30 cellular contexts compared by ENCODE assay signal in the genomic region with DNA sequence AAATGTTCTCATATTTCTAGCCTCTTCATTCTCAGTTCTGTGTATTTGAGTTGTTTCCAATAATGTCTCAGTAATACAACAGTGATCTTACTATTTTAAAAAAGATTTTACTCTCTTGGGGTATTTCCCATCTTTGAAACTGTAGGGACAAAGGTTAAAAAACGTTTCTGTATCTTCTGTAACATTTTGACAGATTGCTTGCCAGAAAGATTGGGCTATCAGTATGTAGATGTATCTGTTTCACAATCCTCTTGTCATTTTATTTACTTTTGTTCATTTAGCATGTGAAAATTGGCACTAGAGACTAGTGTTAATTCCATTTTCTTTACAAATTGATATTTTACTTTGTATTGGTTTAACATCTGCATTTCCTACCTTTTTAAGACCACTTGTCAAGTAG. TPM values are rescaled to one million over a fixed set of nuclear protein-coding genes. Genes with fewer than 3 reads are reported as not detected.
DNase-seq lines count a peak whose midpoint lies in the region; ATAC-seq, FAIRE-seq and TF ChIP-seq lines count a peak whose summit lies in the region.
"Had no signal": no experiment of that assay in that cellular context is flagged by ENCODE, and none has a peak within 500 bp of the region (broad histone marks: within the 10 kb centered on the region; RNA-seq: fewer than 3 reads in every experiment).

No MANE protein-coding gene starts in this region.

- SMC1A ChIA-PET in GM12878 (lab: Charles Lee; ENCODE audit: uncharacterized antibody, unreplicated experiment) = interaction anchor here (0.6 to 2.3 kb wide), 5 partner anchors 23 to 428 kb away, joined by 3 to 7 read pairs (median 4); partner anchors contain the start of gene SDAD1

- intact Hi-C loops in IMR-90 (cut with micrococcal nuclease) (loop anchor here (2.0 kb wide), 1 partner anchor 15 kb away; no protein-coding TSS in a partner anchor), GM12878 (cut with micrococcal nuclease; ENCODE audit: unreplicated experiment) (loop anchor here (5.0 kb wide), 1 partner anchor 44 kb away; no protein-coding TSS in a partner anchor)
- intact Hi-C loops in activated CD4-positive, alpha-beta memory T cell treated with anti-CD3 and anti-CD28 coated beads for 36 hours (cut with micrococcal nuclease) = no loop called here

- H3K27me3 ChIP-seq in IMR-90 (ENCODE audit: control insufficient read depth, insufficient read depth, low read length) (no peaks in the 10 kb centered on the region), GM12878 (replicated peaks in 1 of 2; ENCODE audit: control insufficient read depth in 2 of 2, insufficient read depth in 2 of 2, low read length in 1 of 2) (no peaks in the 10 kb centered on the region; a peak in 1 of 4 replicates), smooth muscle cell (ENCODE audit: low read depth) (no peaks in the 10 kb centered on the region)
- H3K27me3 ChIP-seq: BLaER1 had no signal

- H3K56ac ChIP-seq in IMR-90 (ENCODE audit: extremely low read depth, insufficient read depth, low read length) = no peak overlapping the region

- H4K20me1 ChIP-seq in IMR-90 (ENCODE audit: insufficient read depth, low read length) (no peaks in the 10 kb centered on the region), GM12878 (ENCODE audit: control insufficient read depth, insufficient read depth) (no peaks in the 10 kb centered on the region), smooth muscle cell (ENCODE audit: low read depth) (no peaks in the 10 kb centered on the region)
- H4K20me1 ChIP-seq: BLaER1 had no signal

- H3K4me1 Mint-ChIP-seq in activated CD4-positive, alpha-beta memory T cell treated with anti-CD3 and anti-CD28 coated beads for 36 hours (ENCODE audit: low read depth) = peaks cover 13% of the 10 kb centered on the region
- H3K4me1 Mint-ChIP-seq: CD4-positive, CD25-positive, alpha-beta regulatory T cell had no signal

- no peak overlapping the region; the same call in 1 of the 2 replicates for H4K5ac ChIP-seq in IMR-90 (ENCODE audit: low read depth, low read length)

- CTCF ChIA-PET in IMR-90 (lab: Yijun Ruan, JAX) (no interaction called here), GM12878 (lab: Yijun Ruan, JAX) (interaction anchor here (0.6 to 1.7 kb wide), 3 partner anchors 16 to 51 kb away, joined by 3 to 8 read pairs (median 4); no protein-coding TSS in a partner anchor)
- CTCF ChIA-PET in activated CD4-positive, alpha-beta memory T cell treated with anti-CD3 and anti-CD28 coated beads for 36 hours (lab: Charles Lee) = no interaction called here

- peak overlapping the region; percentile 97; the same call in 1 of the 2 replicates for H2BK120ac ChIP-seq in IMR-90 (ENCODE audit: low read depth, low read length)

- no peaks in the 10 kb centered on the region for H3K9me3 Mint-ChIP-seq in activated CD4-positive, alpha-beta memory T cell treated with anti-CD3 and anti-CD28 coated beads for 36 hours

- peak; percentile 48 for FAIRE-seq in GM12892 (lab: Jason Lieb, UNC)
- FAIRE-seq in GM12878 (lab: Jason Lieb, UNC) = no peak
- FAIRE-seq: A204.1 had no signal

- no peak overlapping the region for H3K4me2 ChIP-seq in IMR-90 (ENCODE audit: low read depth, low read length)
- no peak overlapping the region for H3K4me2 ChIP-seq in GM12878 (ENCODE audit: control insufficient read depth, insufficient read depth)
- peak overlapping the region; percentile 1 for H3K4me2 ChIP-seq in smooth muscle cell
- H3K4me2 ChIP-seq: BLaER1, PC-9 had no signal

- in situ Hi-C loops in IMR-90 (cut with MboI; ENCODE audit: low sequenced_read_pairs) = no loop called here
- in situ Hi-C loops in GM12878 (cut with MboI) = no loop called here

- H3F3A ChIP-seq in smooth muscle cell (ENCODE audit: low read depth) = peaks cover 6% of the 10 kb centered on the region

- H3K36me3 ChIP-seq in IMR-90 (ENCODE audit: control insufficient read depth, insufficient read depth, low read length) = no peaks in the 10 kb centered on the region
- no peaks in the 10 kb centered on the region for H3K36me3 ChIP-seq in GM12878 (ENCODE audit: control insufficient read depth in 2 of 2, insufficient read depth in 2 of 2, low read length in 1 of 2)
- no peaks in the 10 kb centered on the region for H3K36me3 ChIP-seq in smooth muscle cell (ENCODE audit: low read depth)
- H3K36me3 ChIP-seq: BLaER1 had no signal

- no peak overlapping the region for H3K27ac Mint-ChIP-seq in activated CD4-positive, alpha-beta memory T cell treated with anti-CD3 and anti-CD28 coated beads for 36 hours

- H3K23ac ChIP-seq in IMR-90 (ENCODE audit: low read depth, low read length) = no peak overlapping the region

- H4K8ac ChIP-seq in IMR-90 (ENCODE audit: low read depth in 2 of 2, low read length in 2 of 2) = peak overlapping the region; percentile 32 to 81; a peak in 3 of 4 replicates

- H3K79me1 ChIP-seq in IMR-90 (ENCODE audit: low read depth in 1 of 2, low read length in 2 of 2) = no peaks in the 10 kb centered on the region; a peak in 1 of 4 replicates

- no peak overlapping the region; the same call in 2 of the 3 replicates for H2BK15ac ChIP-seq in IMR-90 (ENCODE audit: low read depth, low read length)

- no peaks in the 10 kb centered on the region for H3K27me3 Mint-ChIP-seq in activated CD4-positive, alpha-beta memory T cell treated with anti-CD3 and anti-CD28 coated beads for 36 hours

- RAD21 ChIA-PET in GM12878 (lab: Charles Lee; ENCODE audit: unreplicated experiment) = no interaction called here

- H3K27ac ChIP-seq in IMR-90 (ENCODE audit: insufficient read depth, low read length) (no peak overlapping the region), GM12878 (ENCODE audit: control insufficient read depth, insufficient read depth) (no peak overlapping the region), smooth muscle cell (ENCODE audit: low read depth) (peak overlapping the region; percentile 97)
- H3K27ac ChIP-seq: BLaER1, PC-9 had no signal

- H4K91ac ChIP-seq in IMR-90 (ENCODE audit: insufficient read depth, low read depth, low read length) = no peak overlapping the region

- TF ChIP-seq POLR2A in GM12892 (IDR thresholded peaks at IDR 0.05; ENCODE audit: low read depth, low read length) = no peak
- no peak for TF ChIP-seq POLR2A in IMR-90 (IDR thresholded peaks at IDR 0.05; ENCODE audit: low read depth, low read length)
- no peak for TF ChIP-seq POLR2A in GM12878 (IDR thresholded peaks at IDR 0.05; ENCODE audit: low read depth, low read length)

- no peak overlapping the region for H2AFZ ChIP-seq in IMR-90 (replicated peaks; ENCODE audit: low read length, poor library complexity)
- no peak overlapping the region for H2AFZ ChIP-seq in GM12878 (ENCODE audit: control insufficient read depth, low read depth, low read length)
- H2AFZ ChIP-seq in smooth muscle cell (ENCODE audit: low read depth) = peak overlapping the region; percentile 70
- H2AFZ ChIP-seq: PC-9 had no signal

- H2BK5ac ChIP-seq in IMR-90 (ENCODE audit: low read depth, low read length, poor library complexity, severe bottlenecking) = peak overlapping the region; percentile 89

- dilution Hi-C loops in IMR-90 (cut with HindIII; ENCODE audit: low sequenced_read_pairs, unreplicated experiment) = no loop called here

- TF ChIP-seq CTCF in IMR-90 (conservative IDR thresholded peaks at IDR 0.05; ENCODE audit: low read depth, low read length) (no peak), GM12878 (IDR thresholded peaks at IDR 0.05 in 2 of 3, conservative IDR thresholded peaks at IDR 0.05 in 1 of 3; ENCODE audit: control insufficient read depth in 2 of 3, extremely low read depth in 1 of 3, insufficient read depth in 1 of 3, low read depth in 3 of 3, low read length in 3 of 3) (no peak), smooth muscle cell (IDR thresholded peaks at IDR 0.05; ENCODE audit: borderline replicate concordance, insufficient read depth, poor library complexity, severe bottlenecking) (no peak)

- H3K4ac ChIP-seq in IMR-90 (ENCODE audit: low read depth, low read length) = no peak overlapping the region; the same call in 1 of the 2 replicates

- no peak overlapping the region for H3K14ac ChIP-seq in IMR-90 (replicated peaks; ENCODE audit: low read depth, low read length)

- H3K9me3 ChIP-seq in IMR-90 (ENCODE audit: control insufficient read depth, insufficient read depth, low read length) = no peaks in the 10 kb centered on the region
- H3K9me3 ChIP-seq in GM12878 (replicated peaks; ENCODE audit: control insufficient read depth, insufficient read depth, low read length) = no peaks in the 10 kb centered on the region; the same call in 2 of the 3 replicates
- H3K9me3 ChIP-seq in smooth muscle cell (replicated peaks; ENCODE audit: low read depth) = no peaks in the 10 kb centered on the region
- H3K9me3 ChIP-seq: BLaER1 had no signal

- peaks cover 13% of the 10 kb centered on the region for H3K9me1 ChIP-seq in IMR-90 (ENCODE audit: insufficient read depth, low read length)

- H3K4me3 Mint-ChIP-seq in activated CD4-positive, alpha-beta memory T cell treated with anti-CD3 and anti-CD28 coated beads for 36 hours = no peak overlapping the region
- H3K4me3 Mint-ChIP-seq: CD4-positive, CD25-positive, alpha-beta regulatory T cell had no signal

- no peak for TF ChIP-seq RAD21 in IMR-90 (IDR thresholded peaks at IDR 0.05; ENCODE audit: low read length)
- no peak for TF ChIP-seq RAD21 in GM12878 (IDR thresholded peaks at IDR 0.05; ENCODE audit: insufficient read depth, low read depth, low read length)

- peak overlapping the region; percentile 96; the same call in 1 of the 2 replicates for H3K18ac ChIP-seq in IMR-90 (ENCODE audit: low read depth, low read length)

- H3K9ac ChIP-seq in IMR-90 (ENCODE audit: low read depth, low read length) = no peak overlapping the region
- H3K9ac ChIP-seq in GM12878 (ENCODE audit: control insufficient read depth, insufficient read depth, low read length) = no peak overlapping the region
- peak overlapping the region; percentile 21 for H3K9ac ChIP-seq in smooth muscle cell (ENCODE audit: low read depth)
- H3K9ac ChIP-seq: BLaER1 had no signal

- POLR2A ChIA-PET in IMR-90 (lab: Charles Lee; ENCODE audit: unreplicated experiment) (no interaction called here), GM12878 (lab: Charles Lee) (no interaction called here)
- POLR2A ChIA-PET in activated CD4-positive, alpha-beta memory T cell treated with anti-CD3 and anti-CD28 coated beads for 36 hours (lab: Charles Lee) = no interaction called here

- WGBS in IMR-90 (ENCODE audit: extremely low coverage in 2 of 2, insufficient read length in 1 of 2), 2 experiments = no CpG with 5 or more reads among the region's 1 CpG
- WGBS in GM12878 (ENCODE audit: insufficient coverage, insufficient replicate concordance, low lambda C conversion rate, missing lambda C conversion rate) = 5% methylated on average over 1 of the region's 1 CpG
- WGBS in smooth muscle cell (ENCODE audit: low lambda C conversion rate) = 38% methylated on average over 1 of the region's 1 CpG

- H3K4me1 ChIP-seq in IMR-90 (ENCODE audit: control insufficient read depth, insufficient read depth, low read length) (peaks cover 19% of the 10 kb centered on the region), GM12878 (ENCODE audit: control insufficient read depth, insufficient read depth, low read length) (peaks cover 51% of the 10 kb centered on the region), smooth muscle cell (ENCODE audit: low read depth) (peaks cover 10% of the 10 kb centered on the region)

- no peak overlapping the region for H2AK9ac ChIP-seq in IMR-90 (replicated peaks; ENCODE audit: low read depth, low read length, poor library complexity)

- no peak for TF ChIP-seq EP300 in GM12878 (IDR thresholded peaks at IDR 0.05; ENCODE audit: borderline replicate concordance in 1 of 2, control insufficient read depth in 1 of 2, low read depth in 2 of 2, low read length in 2 of 2)

- H2BK20ac ChIP-seq in IMR-90 (ENCODE audit: low read depth, low read length) = peak overlapping the region; percentile 99; the same call in 1 of the 2 replicates

- no peaks in the 10 kb centered on the region for H3K36me3 Mint-ChIP-seq in activated CD4-positive, alpha-beta memory T cell treated with anti-CD3 and anti-CD28 coated beads for 36 hours
- H3K36me3 Mint-ChIP-seq: CD4-positive, CD25-positive, alpha-beta regulatory T cell had no signal

- no peak for DNase-seq in GM12892 (ENCODE audit: insufficient read length)
- DNase-seq in IMR-90 = no peak
- no peak for DNase-seq in GM12878 (ENCODE audit: low read depth, low spot score)
- no peak for DNase-seq in smooth muscle cell (lab: John Stamatoyannopoulos, UW; ENCODE audit: unreplicated experiment)
- no peak for DNase-seq in activated CD4-positive, alpha-beta memory T cell treated with anti-CD3 and anti-CD28 coated beads for 36 hours
- DNase-seq in COLO829 (ENCODE audit: low spot score) = no peak
- no peak for DNase-seq in iPS-NIHi7 (ENCODE audit: extremely low spot score)
- DNase-seq: CD4-positive, CD25-positive, alpha-beta regulatory T cell; DMS53; GOT3; Kasumi-1; NCI-H1092 treated with DMSO at 0.1 percent for 48 hours; NCI-H1436; NCI-H187; NCI-H2081 treated with DMSO at 0.1 percent for 48 hours; NCI-H2171; NCI-H226; NCI-H510A treated with DMSO at 0.1 percent for 48 hours; NK-92 treated with Interleukin-12 subunit alpha and Interleukin-12 subunit beta, amount 100 ng/mL, for 24 hours; PC-9; Right ventricle myocardium superior; RPMI8226 had no signal

- H3K4me3 ChIP-seq in IMR-90 (ENCODE audit: insufficient read depth, low read depth, low read length) = no peak overlapping the region
- H3K4me3 ChIP-seq in GM12878 = no peak overlapping the region
- no peak overlapping the region for H3K4me3 ChIP-seq in smooth muscle cell
- H3K4me3 ChIP-seq: BLaER1, PC-9 had no signal

- BruUV-seq in IMR-90 (replicated peaks; lab: Mats Ljungman, UMichigan) = no TSS peak
- no TSS peak for BruUV-seq in GM12878 (replicated peaks; lab: Mats Ljungman, UMichigan)

- ATAC-seq in IMR-90 (ENCODE audit: low read depth) (no peak), GM12878 (peak; percentile 29)
- ATAC-seq: HCT116 had no signal

- H3K79me2 ChIP-seq in GM12878 (ENCODE audit: control insufficient read depth, insufficient read depth, low read length) (no peaks in the 10 kb centered on the region), smooth muscle cell (ENCODE audit: low read depth) (no peaks in the 10 kb centered on the region)

- no peak overlapping the region for H2AK5ac ChIP-seq in IMR-90 (ENCODE audit: low read depth, low read length)

RNA-seq across cellular contexts. Expression of gene CXCL9, which starts 6.2 kb away (rescaled TPM):
- polyA plus RNA-seq in GM12892 (2012; ENCODE audit: missing spikeins) = 0.64 TPM
- total RNA-seq in IMR-90 (2012; rRNA removed) (not detected in 2 replicates), GM12878 (2014; rRNA removed) (0.06 and 0.38 TPM in 2 replicates), GM12878 (2014; rRNA removed; fragmentation: Illumina TruSeq; extraction: Trizol) (0.22 and 0.32 TPM in 2 replicates), GM12878 (2021) (0.19 and 0.21 TPM in 2 replicates), smooth muscle cell (0.27 and 0.45 TPM in 2 replicates)
- polyA plus RNA-seq in IMR-90 (2012; rRNA removed) (not detected in 2 replicates), GM12878 (2011; rRNA removed) (0.03 TPM in 1 of 2 replicates, not detected in the other), GM12878 (2014; fragmentation: Illumina TruSeq; extraction: Trizol) (0.46 and 1.0 TPM in 2 replicates), GM12878 (2014; fragmentation: Nextera tagmentation; extraction: Ambion mirVana) (under 1 TPM; 0.03 to 0.07 TPM), GM12878 (2014; rRNA removed) (0.24 and 0.32 TPM in 2 replicates), GM12878 (2016; fragmentation: Nextera tagmentation; extraction: Ambion mirVana) (under 1 TPM; 0.23 to 0.25 TPM), smooth muscle cell (0.16 TPM in 1 of 2 replicates, not detected in the other)
- polyA plus RNA-seq in IMR-90 (2012; cell fraction: cytosol; rRNA removed) = not detected in 2 replicates
- polyA plus RNA-seq in IMR-90 (2012; cell fraction: nucleus; rRNA removed; ENCODE audit: low replicate concordance) = not detected in 2 replicates
- total RNA-seq in GM12878 (2013; cell fraction: nucleolus; rRNA removed) = not detected in 2 replicates
- polyA plus RNA-seq in GM12878 (2011; ENCODE audit: low read depth) = 0.52 TPM
- 0.01 TPM in 1 of 2 replicates, not detected in the other for polyA plus RNA-seq in GM12878 (2011; cell fraction: cytosol; rRNA removed)
- polyA plus RNA-seq in GM12878 (2011; cell fraction: nucleus; rRNA removed) = not detected in 2 replicates
- 1.2 and 1.6 TPM in 2 replicates for polyA plus RNA-seq in GM12878 (2012)
- not detected in 2 replicates for polyA minus RNA-seq in GM12878 (2011; rRNA and poly(A)+ RNA removed)
- polyA minus RNA-seq in GM12878 (2011; cell fraction: cytosol; rRNA and poly(A)+ RNA removed) = not detected in 2 replicates
- polyA minus RNA-seq in GM12878 (2011; cell fraction: nucleus; rRNA and poly(A)+ RNA removed) = not detected in 2 replicates
- total RNA-seq in activated CD4-positive, alpha-beta memory T cell treated with anti-CD3 and anti-CD28 coated beads for 36 hours = under 1 TPM; 0.10 to 0.14 TPM
- total RNA-seq: CD4-positive, CD25-positive, alpha-beta regulatory T cell; Daoy; G401; M059J; PC-9 had no signal
- polyA plus RNA-seq: AG04450; CD4-positive, CD25-positive, alpha-beta regulatory T cell had no signal

RNA-seq across cellular contexts. Expression of gene CXCL10, which starts 9.8 kb away (rescaled TPM):
- polyA plus RNA-seq in GM12892 (2012; ENCODE audit: missing spikeins) = 30.0 TPM
- total RNA-seq in IMR-90 (2012; rRNA removed) (0.18 and 0.28 TPM in 2 replicates), GM12878 (2014; rRNA removed) (1.8 and 3.2 TPM in 2 replicates), GM12878 (2014; rRNA removed; fragmentation: Illumina TruSeq; extraction: Trizol) (2.7 and 2.8 TPM in 2 replicates), GM12878 (2021) (1.3 and 2.2 TPM in 2 replicates), smooth muscle cell (18.9 and 19.7 TPM in 2 replicates)
- polyA plus RNA-seq in IMR-90 (2012; rRNA removed) (0.14 and 0.15 TPM in 2 replicates), GM12878 (2011; rRNA removed) (0.46 and 0.88 TPM in 2 replicates), GM12878 (2014; fragmentation: Illumina TruSeq; extraction: Trizol) (2.4 and 4.6 TPM in 2 replicates), GM12878 (2014; fragmentation: Nextera tagmentation; extraction: Ambion mirVana) (10 to 100 TPM in 1 of 2 experiments, 1 to 10 TPM in 1; 7.7 to 10.4 TPM), GM12878 (2014; rRNA removed) (0.99 and 2.0 TPM in 2 replicates), GM12878 (2016; fragmentation: Nextera tagmentation; extraction: Ambion mirVana) (10 to 100 TPM; 15.5 to 19.5 TPM), smooth muscle cell (18.9 and 21.2 TPM in 2 replicates)
- 0.05 TPM in 1 of 2 replicates, not detected in the other for polyA plus RNA-seq in IMR-90 (2012; cell fraction: cytosol; rRNA removed)
- 0.07 TPM in 1 of 2 replicates, not detected in the other for polyA plus RNA-seq in IMR-90 (2012; cell fraction: nucleus; rRNA removed; ENCODE audit: low replicate concordance)
- 0.58 TPM in 1 of 2 replicates, not detected in the other for total RNA-seq in GM12878 (2013; cell fraction: nucleolus; rRNA removed)
- 6.2 TPM for polyA plus RNA-seq in GM12878 (2011; ENCODE audit: low read depth)
- 0.13 and 0.31 TPM in 2 replicates for polyA plus RNA-seq in GM12878 (2011; cell fraction: cytosol; rRNA removed)
- 0.25 TPM in 1 of 2 replicates, not detected in the other for polyA plus RNA-seq in GM12878 (2011; cell fraction: nucleus; rRNA removed)
- polyA plus RNA-seq in GM12878 (2012) = 8.0 and 13.0 TPM in 2 replicates
- 0.44 TPM in 1 of 2 replicates, not detected in the other for polyA minus RNA-seq in GM12878 (2011; rRNA and poly(A)+ RNA removed)
- polyA minus RNA-seq in GM12878 (2011; cell fraction: cytosol; rRNA and poly(A)+ RNA removed) = not detected in 2 replicates
- polyA minus RNA-seq in GM12878 (2011; cell fraction: nucleus; rRNA and poly(A)+ RNA removed) = not detected in 2 replicates
- under 1 TPM; 0.36 to 0.51 TPM for total RNA-seq in activated CD4-positive, alpha-beta memory T cell treated with anti-CD3 and anti-CD28 coated beads for 36 hours
- total RNA-seq: CD4-positive, CD25-positive, alpha-beta regulatory T cell; G401; PC-9; Right ventricle myocardium superior; SK-MEL-5 had no signal
- polyA plus RNA-seq: CD4-positive, CD25-positive, alpha-beta regulatory T cell had no signal

RNA-seq across cellular contexts. Expression of gene CXCL11, which starts 22.3 kb away (rescaled TPM):
- not detected for polyA plus RNA-seq in GM12892 (2012; ENCODE audit: missing spikeins)
- total RNA-seq in IMR-90 (2012; rRNA removed) = under 0.01 TPM in 2 replicates
- not detected in 2 replicates for polyA plus RNA-seq in IMR-90 (2012; rRNA removed)
- polyA plus RNA-seq in IMR-90 (2012; cell fraction: cytosol; rRNA removed) = not detected in 2 replicates
- polyA plus RNA-seq in IMR-90 (2012; cell fraction: nucleus; rRNA removed; ENCODE audit: low replicate concordance) = not detected in 2 replicates
- not detected in 2 replicates for total RNA-seq in GM12878 (2013; cell fraction: nucleolus; rRNA removed)
- total RNA-seq in GM12878 (2014; rRNA removed) = not detected in 2 replicates
- not detected in 2 replicates for total RNA-seq in GM12878 (2014; rRNA removed; fragmentation: Illumina TruSeq; extraction: Trizol)
- not detected in 2 replicates for total RNA-seq in GM12878 (2021)
- not detected for polyA plus RNA-seq in GM12878 (2011; ENCODE audit: low read depth)
- not detected in 2 replicates for polyA plus RNA-seq in GM12878 (2011; rRNA removed)
- 0.04 TPM in 1 of 2 replicates, not detected in the other for polyA plus RNA-seq in GM12878 (2011; cell fraction: cytosol; rRNA removed)
- not detected in 2 replicates for polyA plus RNA-seq in GM12878 (2011; cell fraction: nucleus; rRNA removed)
- polyA plus RNA-seq in GM12878 (2012) = not detected in 2 replicates
- polyA plus RNA-seq in GM12878 (2014; fragmentation: Illumina TruSeq; extraction: Trizol) = 0.17 TPM in 1 of 2 replicates, not detected in the other
- under 1 TPM in 1 of 2 experiments, not detected in 1; 0.04 TPM for polyA plus RNA-seq in GM12878 (2014; fragmentation: Nextera tagmentation; extraction: Ambion mirVana)
- not detected in 2 replicates for polyA plus RNA-seq in GM12878 (2014; rRNA removed)
- polyA plus RNA-seq in GM12878 (2016; fragmentation: Nextera tagmentation; extraction: Ambion mirVana) = not detected
- polyA minus RNA-seq in GM12878 (2011; rRNA and poly(A)+ RNA removed) = not detected in 2 replicates
- polyA minus RNA-seq in GM12878 (2011; cell fraction: cytosol; rRNA and poly(A)+ RNA removed) = not detected in 2 replicates
- polyA minus RNA-seq in GM12878 (2011; cell fraction: nucleus; rRNA and poly(A)+ RNA removed) = not detected in 2 replicates
- not detected in 2 replicates for total RNA-seq in smooth muscle cell
- not detected in 2 replicates for polyA plus RNA-seq in smooth muscle cell
- not detected for total RNA-seq in activated CD4-positive, alpha-beta memory T cell treated with anti-CD3 and anti-CD28 coated beads for 36 hours
- total RNA-seq: CD4-positive, CD25-positive, alpha-beta regulatory T cell; G401; PC-9; Right ventricle myocardium superior had no signal
- polyA plus RNA-seq: CD4-positive, CD25-positive, alpha-beta regulatory T cell had no signal

RNA-seq across cellular contexts. Expression of gene SDAD1, which starts 22.8 kb away (rescaled TPM):
- 23.3 TPM for polyA plus RNA-seq in GM12892 (2012; ENCODE audit: missing spikeins)
- total RNA-seq in IMR-90 (2012; rRNA removed) (27.4 and 35.3 TPM in 2 replicates), GM12878 (2014; rRNA removed) (20.5 and 21.2 TPM in 2 replicates), GM12878 (2014; rRNA removed; fragmentation: Illumina TruSeq; extraction: Trizol) (34.8 and 36.7 TPM in 2 replicates), GM12878 (2021) (34.0 and 34.3 TPM in 2 replicates), smooth muscle cell (33.3 and 38.8 TPM in 2 replicates)
- polyA plus RNA-seq in IMR-90 (2012; rRNA removed) (14.4 and 16.8 TPM in 2 replicates), GM12878 (2011; rRNA removed) (27.1 and 35.6 TPM in 2 replicates), GM12878 (2014; fragmentation: Illumina TruSeq; extraction: Trizol) (45.5 and 48.2 TPM in 2 replicates), GM12878 (2014; fragmentation: Nextera tagmentation; extraction: Ambion mirVana) (10 to 100 TPM; 46.0 to 84.4 TPM), GM12878 (2014; rRNA removed) (18.5 and 22.3 TPM in 2 replicates), GM12878 (2016; fragmentation: Nextera tagmentation; extraction: Ambion mirVana) (10 to 100 TPM; 63.3 to 75.0 TPM), smooth muscle cell (30.3 and 44.0 TPM in 2 replicates)
- 3.2 and 3.4 TPM in 2 replicates for polyA plus RNA-seq in IMR-90 (2012; cell fraction: cytosol; rRNA removed)
- 2.8 and 14.4 TPM in 2 replicates for polyA plus RNA-seq in IMR-90 (2012; cell fraction: nucleus; rRNA removed; ENCODE audit: low replicate concordance)
- total RNA-seq in GM12878 (2013; cell fraction: nucleolus; rRNA removed) = 20.0 TPM in 2 replicates
- 11.0 TPM for polyA plus RNA-seq in GM12878 (2011; ENCODE audit: low read depth)
- polyA plus RNA-seq in GM12878 (2011; cell fraction: cytosol; rRNA removed) = 10.9 and 11.6 TPM in 2 replicates
- polyA plus RNA-seq in GM12878 (2011; cell fraction: nucleus; rRNA removed) = 12.7 and 17.2 TPM in 2 replicates
- polyA plus RNA-seq in GM12878 (2012) = 18.2 and 19.5 TPM in 2 replicates
- 18.2 and 24.7 TPM in 2 replicates for polyA minus RNA-seq in GM12878 (2011; rRNA and poly(A)+ RNA removed)
- polyA minus RNA-seq in GM12878 (2011; cell fraction: cytosol; rRNA and poly(A)+ RNA removed) = 9.9 and 11.5 TPM in 2 replicates
- polyA minus RNA-seq in GM12878 (2011; cell fraction: nucleus; rRNA and poly(A)+ RNA removed) = 9.1 and 14.2 TPM in 2 replicates
- 10 to 100 TPM; 35.9 to 40.5 TPM for total RNA-seq in activated CD4-positive, alpha-beta memory T cell treated with anti-CD3 and anti-CD28 coated beads for 36 hours
